In the genomic region with DNA sequence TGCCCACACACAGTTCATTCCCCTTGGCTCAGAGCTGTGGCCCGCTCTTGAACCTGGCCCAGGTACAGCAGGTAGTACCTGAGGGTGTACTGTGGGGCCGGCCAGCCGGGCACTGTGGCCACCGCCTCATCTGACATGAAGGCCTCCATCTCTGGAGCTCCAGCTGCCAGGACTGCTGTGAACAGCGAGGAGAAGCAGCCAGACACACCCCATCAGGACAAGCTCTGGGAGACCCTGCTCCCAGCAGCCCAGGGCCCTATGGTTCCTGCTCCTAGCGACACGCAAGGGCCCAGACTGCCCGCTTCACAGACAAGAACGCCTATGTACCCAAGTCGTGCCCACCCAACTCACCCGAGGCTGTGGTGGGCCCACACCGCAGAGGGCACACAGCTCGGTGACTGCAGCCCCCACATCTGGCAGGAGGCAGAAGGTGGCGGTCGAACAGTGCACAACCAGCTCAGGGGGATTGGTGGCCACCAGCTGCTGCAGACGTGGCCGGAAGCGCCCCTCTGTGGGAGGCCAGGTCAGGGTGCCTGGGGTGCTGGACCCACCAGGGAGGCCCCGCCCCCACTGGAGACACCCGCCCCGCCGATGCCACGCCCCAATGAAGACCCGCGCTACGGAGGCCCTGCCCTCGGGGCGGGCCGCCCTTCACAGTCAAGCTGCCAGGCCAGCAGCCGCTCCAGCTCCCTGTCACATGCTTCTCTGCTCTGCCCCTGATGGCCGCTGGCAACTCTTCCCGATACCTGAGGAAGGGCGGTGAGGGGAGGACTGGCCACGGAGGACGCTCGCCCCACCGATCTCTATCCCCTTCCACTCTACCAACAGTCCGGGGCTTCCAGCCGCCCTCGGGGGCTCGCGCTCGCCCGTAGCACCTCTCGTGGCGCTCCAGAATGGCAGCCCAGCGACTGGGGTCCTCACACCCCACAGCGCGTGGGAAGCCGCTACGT, we compare ENCODE assay signal across 8 cellular contexts. TPM values are rescaled to one million over a fixed set of nuclear protein-coding genes. Genes with fewer than 3 reads are reported as not detected.
DNase-seq lines count a peak whose midpoint lies in the region; ATAC-seq and TF ChIP-seq lines count a peak whose summit lies in the region.

No MANE protein-coding gene starts in this region.

- no peaks in the 10 kb centered on the region for H3K36me3 ChIP-seq in breast epithelium

- H3K27me3 Mint-ChIP-seq in MCF 10A (ENCODE audit: insufficient read depth, unreplicated experiment) (no peaks in the 10 kb centered on the region), activated B cell treated with CpG ODN at 0.5 μM for 24 hours (peaks cover 9% of the 10 kb centered on the region), endothelial cell (ENCODE audit: unreplicated experiment) (peaks cover 20% of the 10 kb centered on the region)
- peaks cover 19% of the 10 kb centered on the region for H3K27me3 Mint-ChIP-seq in stimulated activated naive CD8-positive, alpha-beta T cell treated with anti-CD3 and anti-CD28 coated beads, Interleukin-15, amount 100 ng/mL, for 72 hours

- TF ChIP-seq CTCF in breast epithelium (IDR thresholded peaks at IDR 0.05) (no peak), MCF 10A (IDR thresholded peaks at IDR 0.05; ENCODE audit: unreplicated experiment) (no peak), activated B cell treated with CpG ODN at 0.5 μM for 24 hours (IDR thresholded peaks at IDR 0.05) (no peak), endothelial cell (IDR thresholded peaks at IDR 0.05; ENCODE audit: unreplicated experiment) (no peak)

- H3K4me3 Mint-ChIP-seq in MCF 10A (ENCODE audit: unreplicated experiment) (no peak overlapping the region), activated B cell treated with CpG ODN at 0.5 μM for 24 hours (peak overlapping the region; percentile 84), endothelial cell (ENCODE audit: unreplicated experiment) (peak overlapping the region; percentile 84)
- peak overlapping the region; percentile 86 to 90 for H3K4me3 Mint-ChIP-seq in stimulated activated naive CD8-positive, alpha-beta T cell treated with anti-CD3 and anti-CD28 coated beads, Interleukin-15, amount 100 ng/mL, for 72 hours

- H3K9me3 Mint-ChIP-seq in MCF 10A (ENCODE audit: unreplicated experiment), result no peaks in the 10 kb centered on the region
- no peaks in the 10 kb centered on the region for H3K9me3 Mint-ChIP-seq in activated B cell treated with CpG ODN at 0.5 μM for 24 hours
- H3K9me3 Mint-ChIP-seq in endothelial cell (ENCODE audit: unreplicated experiment), result no peaks in the 10 kb centered on the region
- H3K9me3 Mint-ChIP-seq in stimulated activated naive CD8-positive, alpha-beta T cell treated with anti-CD3 and anti-CD28 coated beads, Interleukin-15, amount 100 ng/mL, for 72 hours, result no peaks in the 10 kb centered on the region

- H3K9me3 ChIP-seq in breast epithelium, result no peaks in the 10 kb centered on the region
- H3K9me3 ChIP-seq in mononuclear cell (ENCODE audit: low read depth, low read length), result no peaks in the 10 kb centered on the region

- no TSS peak for BruUV-seq in MCF 10A (replicated peaks; lab: Mats Ljungman, UMichigan)

- H3K36me3 Mint-ChIP-seq in MCF 10A (ENCODE audit: insufficient read depth, unreplicated experiment) (peaks cover 58% of the 10 kb centered on the region), activated B cell treated with CpG ODN at 0.5 μM for 24 hours (ENCODE audit: low read depth) (peaks cover 24% of the 10 kb centered on the region), endothelial cell (ENCODE audit: low read depth, unreplicated experiment) (peaks cover 5% of the 10 kb centered on the region)

- POLR2A ChIA-PET in MCF 10A (lab: Yijun Ruan, JAX) (interaction anchor here (0.6 to 3.9 kb wide), 9 partner anchors 11 to 142 kb away, joined by 3 to 17 read pairs (median 4); partner anchors contain the start of genes CCDC78, HAGHL and RHOT2), activated B cell treated with CpG ODN at 0.5 μM for 24 hours (lab: Charles Lee) (interaction anchor here (1.0 to 4.5 kb wide), 3 partner anchors 10 to 277 kb away, joined by 3 to 41 read pairs (median 31); partner anchors contain the start of genes DECR2, RHOT2 and WDR24)

- H3K27ac ChIP-seq in breast epithelium, result peak overlapping the region; percentile 80 to 96

- intact Hi-C loops in breast epithelium (cut with DNase I; ENCODE audit: low total_unique reads) (no loop called here), MCF 10A (cut with micrococcal nuclease) (no loop called here), activated B cell treated with CpG ODN at 0.5 μM for 24 hours (cut with micrococcal nuclease) (loop anchor here (2.0 kb wide), 1 partner anchor 18 kb away; no protein-coding TSS in a partner anchor)

- DNase-seq in breast epithelium (ENCODE audit: low spot score in 2 of 2) (peak in 1 of 2 donors; percentile 73), MCF 10A (ENCODE audit: unreplicated experiment) (no peak), NCI-H2029 (lab: John Stamatoyannopoulos, UW) (peak; percentile 77), activated B cell treated with CpG ODN at 0.5 μM for 24 hours (no peak), endothelial cell (ENCODE audit: low spot score) (peak; percentile 57), SKM-1 treated with dmso at 0.1 percent for 144 hours (lab: John Stamatoyannopoulos, UW; ENCODE audit: unreplicated experiment) (no peak)
- DNase-seq in stimulated activated naive CD8-positive, alpha-beta T cell treated with anti-CD3 and anti-CD28 coated beads, Interleukin-15, amount 100 ng/mL, for 72 hours, result peak; percentile 58 to 64

- ATAC-seq in activated B cell treated with CpG ODN at 0.5 μM for 24 hours (ENCODE audit: low read depth), result peak; percentile 5
- peak; percentile 8 for ATAC-seq in stimulated activated naive CD8-positive, alpha-beta T cell treated with anti-CD3 and anti-CD28 coated beads, Interleukin-15, amount 100 ng/mL, for 72 hours

- CTCF ChIA-PET in MCF 10A (lab: Yijun Ruan, JAX) (interaction anchor here (0.9 to 1.6 kb wide), 3 partner anchors 10 to 31 kb away, joined by 3 to 6 read pairs (median 3); no protein-coding TSS in a partner anchor), activated B cell treated with CpG ODN at 0.5 μM for 24 hours (lab: Charles Lee) (interaction anchor here (1.2 kb wide), 1 partner anchor 11 kb away, joined by 3 read pairs; the partner anchor contains the start of gene RHOT2)

- H3K27ac Mint-ChIP-seq in MCF 10A (ENCODE audit: low read depth, unreplicated experiment) (no peak overlapping the region), activated B cell treated with CpG ODN at 0.5 μM for 24 hours (no peak overlapping the region), endothelial cell (ENCODE audit: unreplicated experiment) (no peak overlapping the region)
- H3K27ac Mint-ChIP-seq in stimulated activated naive CD8-positive, alpha-beta T cell treated with anti-CD3 and anti-CD28 coated beads, Interleukin-15, amount 100 ng/mL, for 72 hours, result peak overlapping the region in 1 of 2 donors; percentile 75

- no peak for TF ChIP-seq POLR2A in breast epithelium (IDR thresholded peaks at IDR 0.05)

- H3K4me1 ChIP-seq in breast epithelium (peaks cover 9 to 31% of the 10 kb centered on the region in 2 donors), mononuclear cell (ENCODE audit: insufficient read depth, low read length) (peaks cover 48% of the 10 kb centered on the region)

- H3K4me3 ChIP-seq in breast epithelium (peak overlapping the region; percentile 72 to 90 (median 86)), mononuclear cell (ENCODE audit: low read length) (peak overlapping the region; percentile 23)

- H3K27me3 ChIP-seq in breast epithelium (no peaks in the 10 kb centered on the region), mononuclear cell (ENCODE audit: insufficient read depth, low read length) (no peaks in the 10 kb centered on the region)

- H3K4me1 Mint-ChIP-seq in MCF 10A (ENCODE audit: insufficient read depth, unreplicated experiment), result no peaks in the 10 kb centered on the region
- peaks cover 41% of the 10 kb centered on the region for H3K4me1 Mint-ChIP-seq in activated B cell treated with CpG ODN at 0.5 μM for 24 hours
- H3K4me1 Mint-ChIP-seq in endothelial cell (ENCODE audit: unreplicated experiment), result peaks cover 6% of the 10 kb centered on the region
- H3K4me1 Mint-ChIP-seq in stimulated activated naive CD8-positive, alpha-beta T cell treated with anti-CD3 and anti-CD28 coated beads, Interleukin-15, amount 100 ng/mL, for 72 hours, result peaks cover 51% of the 10 kb centered on the region

RNA-seq across cellular contexts. Expression of gene STUB1, which starts 1.1 kb away (rescaled TPM):
- total RNA-seq in breast epithelium (100 to 1,000 TPM; 127 to 184 (median 175) TPM), MCF 10A (2022) (99.3 and 124 TPM in 2 replicates), activated B cell treated with CpG ODN at 0.5 μM for 24 hours (75.4 and 81.2 TPM in 2 replicates), endothelial cell (ENCODE audit: unreplicated experiment) (93.7 TPM), mononuclear cell (39.0 TPM)

RNA-seq across cellular contexts. Expression of gene RHBDL1, which starts 3.7 kb away (rescaled TPM):
- total RNA-seq in breast epithelium (1 to 10 TPM in 2 of 3 donors, under 1 TPM in 1; 0.48 to 2.3 (median 1.0) TPM), MCF 10A (2022) (3.0 and 4.5 TPM in 2 replicates), activated B cell treated with CpG ODN at 0.5 μM for 24 hours (0.24 TPM in 1 of 2 replicates, not detected in the other), endothelial cell (ENCODE audit: unreplicated experiment) (1.6 TPM), mononuclear cell (0.84 TPM)

RNA-seq across cellular contexts. Expression of gene JMJD8, which starts 5.0 kb away (rescaled TPM):
- 10 to 100 TPM; 67.2 to 83.4 (median 67.5) TPM for total RNA-seq in breast epithelium
- 23.6 and 33.4 TPM in 2 replicates for total RNA-seq in MCF 10A (2022)
- 41.4 and 47.0 TPM in 2 replicates for total RNA-seq in activated B cell treated with CpG ODN at 0.5 μM for 24 hours
- 31.6 TPM for total RNA-seq in endothelial cell (ENCODE audit: unreplicated experiment)
- 25.0 TPM for total RNA-seq in mononuclear cell

RNA-seq across cellular contexts. Expression of gene WDR24, which starts 11.1 kb away (rescaled TPM):
- total RNA-seq in breast epithelium (1 to 10 TPM; 7.2 to 9.2 (median 8.8) TPM), MCF 10A (2022) (12.2 and 13.9 TPM in 2 replicates), activated B cell treated with CpG ODN at 0.5 μM for 24 hours (13.9 and 14.8 TPM in 2 replicates), endothelial cell (ENCODE audit: unreplicated experiment) (16.1 TPM), mononuclear cell (4.4 TPM)

RNA-seq across cellular contexts. Expression of gene RHOT2, which starts 11.2 kb away (rescaled TPM):
- total RNA-seq in breast epithelium, result 10 to 100 TPM; 39.4 to 90.8 (median 66.9) TPM
- 110 and 118 TPM in 2 replicates for total RNA-seq in MCF 10A (2022)
- total RNA-seq in activated B cell treated with CpG ODN at 0.5 μM for 24 hours, result 141 and 170 TPM in 2 replicates
- 121 TPM for total RNA-seq in endothelial cell (ENCODE audit: unreplicated experiment)
- total RNA-seq in mononuclear cell, result 45.2 TPM

Comparison
In these comparisons a context has a peak if more than half of its experiments do, and no peak if none do; other contexts are left out.
1. DNase-seq: peak in NCI-H2029 (single experiment), endothelial cell (single experiment) and stimulated activated naive CD8-positive, alpha-beta T cell treated with anti-CD3 and anti-CD28 coated beads, Interleukin-15, amount 100 ng/mL, for 72 hours (2 of 2); none in MCF 10A (single experiment), activated B cell treated with CpG ODN at 0.5 μM for 24 hours (single experiment) and SKM-1 treated with dmso at 0.1 percent for 144 hours (single experiment).